ENCODE assay signal across 8 cellular contexts in genomic region chr22:50783033-50783880, GRCh38. TPM values are rescaled to one million over a fixed set of nuclear protein-coding genes. Genes with fewer than 3 reads are reported as not detected.
DNase-seq lines count a peak whose midpoint lies in the region; TF ChIP-seq lines count a peak whose summit lies in the region.
"Not testable (repeated sequence)": the region's sequence is repeated elsewhere in the genome, so short reads cannot be mapped to it uniquely, and the experiment has no call there.

Gene RABL2B, minus strand, starts transcription at chr22:50783636. Its CDS starts 1,342 bp downstream, at chr22:50782294.

- DNase-seq in HFFc6 (peak; percentile 78), MV-4-11 (lab: John Stamatoyannopoulos, UW) (peak; percentile 78), SKM-1 (lab: John Stamatoyannopoulos, UW; ENCODE audit: unreplicated experiment) (peak; percentile 68), glomerular visceral epithelial cell (ENCODE audit: extremely low spot score) (peak; percentile 87), occipital lobe (lab: John Stamatoyannopoulos, UW) (peak; percentile 81), substantia nigra (lab: John Stamatoyannopoulos, UW) (peak; percentile 27 to 89 (median 77))

- H3K4me3 ChIP-seq in GM08714 (ENCODE audit: low read length) = peak within 1 kb of the TSS; percentile 86

- not testable (repeated sequence) for TF ChIP-seq CTCF in HFFc6 (IDR thresholded peaks at IDR 0.05)

- H3K36me3 Mint-ChIP-seq in HFFc6 (ENCODE audit: low read depth); activated naive CD4-positive, alpha-beta T cell treated with anti-CD3 and anti-CD28 coated beads, Interleukin-2, amount 50 U/mL, for 24 hours: not testable (repeated sequence)

- H3K9me3 Mint-ChIP-seq in HFFc6; activated naive CD4-positive, alpha-beta T cell treated with anti-CD3 and anti-CD28 coated beads, Interleukin-2, amount 50 U/mL, for 24 hours: not testable (repeated sequence)

- H3K27me3 Mint-ChIP-seq in HFFc6 (ENCODE audit: insufficient read depth); activated naive CD4-positive, alpha-beta T cell treated with anti-CD3 and anti-CD28 coated beads, Interleukin-2, amount 50 U/mL, for 24 hours: not testable (repeated sequence)

- H3K4me1 Mint-ChIP-seq in HFFc6 (ENCODE audit: low read depth) = peaks cover 12% of the 10 kb centered on the region
- H3K4me1 Mint-ChIP-seq in activated naive CD4-positive, alpha-beta T cell treated with anti-CD3 and anti-CD28 coated beads, Interleukin-2, amount 50 U/mL, for 24 hours = peaks cover 12% of the 10 kb centered on the region

- not testable (repeated sequence) for H3K27ac ChIP-seq in substantia nigra (ENCODE audit: low read depth, low read length, poor library complexity, severe bottlenecking)

- H3K27ac Mint-ChIP-seq in HFFc6 = peak within 1 kb of the TSS; percentile 78
- H3K27ac Mint-ChIP-seq in activated naive CD4-positive, alpha-beta T cell treated with anti-CD3 and anti-CD28 coated beads, Interleukin-2, amount 50 U/mL, for 24 hours = peak within 1 kb of the TSS; percentile 88

- peak within 1 kb of the TSS; percentile 91 for H3K4me3 Mint-ChIP-seq in HFFc6
- peak within 1 kb of the TSS; percentile 82 for H3K4me3 Mint-ChIP-seq in activated naive CD4-positive, alpha-beta T cell treated with anti-CD3 and anti-CD28 coated beads, Interleukin-2, amount 50 U/mL, for 24 hours

RNA-seq across cellular contexts. Expression of gene RABL2B, which starts in this region (rescaled TPM):
- total RNA-seq in HFFc6 (2021; fragmentation: NEBNext Ultra II Directional; extraction: Animal tissue kit (Norgen Biotek cat#: 25700)) = 10 to 100 TPM; 14.8 to 18.9 (median 17.4) TPM
- total RNA-seq in occipital lobe = 11.9 TPM
